22 cellular contexts compared by ENCODE assay signal in genomic region chr7:88307841-88308240, GRCh38. TPM values are rescaled to one million over a fixed set of nuclear protein-coding genes. Genes with fewer than 3 reads are reported as not detected.
"Had no signal": no experiment of that assay in that cellular context is flagged by ENCODE, and none has a peak within 500 bp of the region (broad histone marks: within the 10 kb centered on the region; RNA-seq: fewer than 3 reads in every experiment).

No MANE protein-coding gene starts in this region.

- H3K4me3 ChIP-seq: coronary artery, dorsolateral prefrontal cortex, gastroesophageal sphincter, hepatocyte, neural progenitor cell, thyroid gland, uterus had no signal

- DNase-seq: caudate nucleus; dorsolateral prefrontal cortex; effector CD8-positive, alpha-beta T cell; glutamatergic neuron; natural killer cell; occipital lobe; pancreas; retina; small intestine; stimulated activated CD4-positive, alpha-beta T cell treated with anti-CD3 and anti-CD28 coated beads, Interleukin-12 subunit alpha, Interleukin-12 subunit beta, amount 100 ng/mL, for 4 hours; stimulated activated naive CD4-positive, alpha-beta T cell; stomach; thyroid gland; uterus had no signal

- H3K27ac ChIP-seq: coronary artery, dorsolateral prefrontal cortex, hepatocyte, neural progenitor cell had no signal

- H3K36me3 ChIP-seq: esophagus muscularis mucosa, gastroesophageal sphincter, neural progenitor cell, pancreas, prostate gland, stomach, thyroid gland, uterus had no signal

- H3K27me3 ChIP-seq: pancreas, stomach, thyroid gland, uterus had no signal

- H3K4me1 ChIP-seq: prostate gland, uterus had no signal

- ATAC-seq: gastroesophageal sphincter, natural killer cell, pancreas, sciatic nerve had no signal

- FAIRE-seq: pancreas, small intestine had no signal

- H3K9me3 ChIP-seq: esophagus muscularis mucosa, gastroesophageal sphincter, pancreas, prostate gland, stomach, thyroid gland, uterus had no signal

RNA-seq across cellular contexts. Expression of gene STEAP4, which starts 1.1 kb away (rescaled TPM):
- total RNA-seq: chondrocyte had no signal
- polyA plus RNA-seq: hepatocyte had no signal
